ENCODE assay signal across 1 cellular context in genomic region chr12:121802843-121803698, GRCh38.
A peak's percentile ranks its signal among the peaks of the same experiment; 100 is the strongest.
TF ChIP-seq lines count a peak whose summit lies in the region.

No MANE protein-coding gene starts in this region.

TF ChIP-seq in IMR-90, 13 proteins besides CTCF, POLR2A, EP300 and RAD21 (continued from another document):
- TF ChIP-seq MAFK (IDR thresholded peaks at IDR 0.05; ENCODE audit: low read depth, low read length), result no peak
- peak; percentile 46; the same call in 1 of the 2 replicates for TF ChIP-seq MAZ (IDR thresholded peaks at IDR 0.05; ENCODE audit: borderline replicate concordance, low read depth, low read length)
- no peak for TF ChIP-seq RCOR1 (IDR thresholded peaks at IDR 0.05; ENCODE audit: insufficient replicate concordance, low read length)
- TF ChIP-seq RFX5 (IDR thresholded peaks at IDR 0.05; ENCODE audit: low read depth, low read length), result no peak
- no peak for TF ChIP-seq BHLHE40 (IDR thresholded peaks at IDR 0.05; ENCODE audit: low read depth, low read length)
- no peak for TF ChIP-seq ELK1 (IDR thresholded peaks at IDR 0.05; ENCODE audit: borderline replicate concordance, low read depth, low read length)
- TF ChIP-seq FOS (IDR thresholded peaks at IDR 0.05; ENCODE audit: low read depth, low read length), result no peak
- peak; percentile 32; the same call in 1 of the 2 replicates for TF ChIP-seq MXI1 (IDR thresholded peaks at IDR 0.05; ENCODE audit: borderline replicate concordance, low read depth, low read length)
- TF ChIP-seq SMC3 (IDR thresholded peaks at IDR 0.05; ENCODE audit: low read depth, low read length), result no peak
